Comparison of ENCODE assay signal across 8 cellular contexts in genomic region chr14:50000215-50001145, GRCh38.
DNase-seq lines count a peak whose midpoint lies in the region; ATAC-seq, FAIRE-seq and TF ChIP-seq lines count a peak whose summit lies in the region.

No MANE protein-coding gene starts in this region.

- H3K9ac ChIP-seq in rectal smooth muscle tissue (ENCODE audit: low read length): peak overlapping the region; percentile 7

- DNase-seq in RCC 7860 (ENCODE audit: low spot score) (peak; percentile 84), foreskin keratinocyte (peak in 1 of 2 donors; percentile 83), NCI-H146 treated with DMSO at 0.1 percent for 48 hours (lab: John Stamatoyannopoulos, UW; ENCODE audit: unreplicated experiment) (no peak)
- peak; percentile 72 for DNase-seq in activated effector memory CD4-positive, alpha-beta T cell treated with Interleukin-2 at 50 U/mL for 16 hours

- H3K27me3 ChIP-seq in ACC112 (ENCODE audit: insufficient read depth, low read length) (no peaks in the 10 kb centered on the region), foreskin keratinocyte (no peaks in the 10 kb centered on the region), rectal smooth muscle tissue (ENCODE audit: control insufficient read depth, insufficient read depth, low read length) (no peaks in the 10 kb centered on the region)

- H3K27ac ChIP-seq in ACC112 (ENCODE audit: low read depth, low read length) (peak overlapping the region; percentile 96), foreskin keratinocyte (peak overlapping the region; percentile 93), rectal smooth muscle tissue (ENCODE audit: low read depth, low read length) (peak overlapping the region; percentile 90), urinary bladder (ENCODE audit: low read depth) (peak overlapping the region; percentile 91)

- no peaks in the 10 kb centered on the region for H3K79me2 ChIP-seq in ACC112 (ENCODE audit: control insufficient read depth, insufficient read depth, low read length, unreplicated experiment)

- FAIRE-seq in RCC 7860 (lab: Jason Lieb, UNC): peak; percentile 58

- peak overlapping the region; percentile 20 for H2AFZ ChIP-seq in ACC112 (ENCODE audit: low read length, unreplicated experiment)

- H3K4me1 ChIP-seq in ACC112 (ENCODE audit: control insufficient read depth, insufficient read depth, low read length, unreplicated experiment) (peaks cover 47% of the 10 kb centered on the region), foreskin keratinocyte (peaks cover 44% of the 10 kb centered on the region), rectal smooth muscle tissue (ENCODE audit: control insufficient read depth, insufficient read depth, low read length) (peaks cover 18% of the 10 kb centered on the region), urinary bladder (ENCODE audit: insufficient read depth) (no peaks in the 10 kb centered on the region)

- H3K36me3 ChIP-seq in ACC112 (ENCODE audit: insufficient read depth, low read length) (no peaks in the 10 kb centered on the region), rectal smooth muscle tissue (ENCODE audit: control insufficient read depth, insufficient read depth, low read length) (no peaks in the 10 kb centered on the region), urinary bladder (ENCODE audit: insufficient read depth) (no peaks in the 10 kb centered on the region)

- ATAC-seq in GM19455 (IDR thresholded peaks at IDR 0.05; ENCODE audit: unreplicated experiment) (peak; percentile 24), foreskin keratinocyte (peak; percentile 43)

- H3K4me3 ChIP-seq in ACC112 (ENCODE audit: low read depth, low read length) (peak overlapping the region; percentile 57), rectal smooth muscle tissue (ENCODE audit: low read length) (peak overlapping the region; percentile 51), urinary bladder (ENCODE audit: low read depth, low read length) (no peak overlapping the region)

- TF ChIP-seq CTCF in foreskin keratinocyte (conservative IDR thresholded peaks at IDR 0.05): peak; percentile 18

- 22% methylated on average over 17 of the region's 17 CpGs for WGBS in urinary bladder
